Comparison of ENCODE assay signal across 8 cellular contexts in genomic region chr2:27249891-27250651, GRCh38. TPM values are rescaled to one million over a fixed set of nuclear protein-coding genes. Genes with fewer than 3 reads are reported as not detected.
DNase-seq lines count a peak whose midpoint lies in the region; ATAC-seq, FAIRE-seq and TF ChIP-seq lines count a peak whose summit lies in the region.

No MANE protein-coding gene starts in this region.

- POLR2A ChIA-PET in HEK293T (lab: Yijun Ruan, JAX) (interaction anchor here (1.0 to 2.2 kb wide), 4 partner anchors 16 to 34 kb away, joined by 3 to 7 read pairs (median 4); partner anchors contain the start of gene TRIM54), SK-N-SH (lab: Yijun Ruan, JAX) (no interaction called here)

- H3K9ac ChIP-seq in SK-N-SH (no peak overlapping the region), keratinocyte (ENCODE audit: control insufficient read depth, extremely low read depth, insufficient read depth, low read length) (no peak overlapping the region)

- H3K36me3 ChIP-seq in SK-N-SH (replicated peaks in 1 of 2; ENCODE audit: control insufficient read depth in 1 of 2, insufficient read depth in 2 of 2, low read length in 1 of 2) = peaks cover 0 to 3% of the 10 kb centered on the region in 2 experiments
- H3K36me3 ChIP-seq in keratinocyte (ENCODE audit: control insufficient read depth in 2 of 2, extremely low read depth in 1 of 2, insufficient read depth in 2 of 2, low read length in 2 of 2) = peaks cover 0 to 2% of the 10 kb centered on the region in 2 experiments

- CTCF ChIA-PET in HEK293T (lab: Yijun Ruan, JAX) (interaction anchor here (0.8 to 2.6 kb wide), 8 partner anchors 14 to 52 kb away, joined by 3 to 10 read pairs (median 6); partner anchors contain the start of gene TRIM54), SK-N-SH (lab: Yijun Ruan, JAX) (interaction anchor here (0.6 to 10.8 kb wide), 17 partner anchors 9 to 691 kb away, joined by 3 to 133 read pairs (median 7); partner anchors contain the start of genes SLC30A3 and TRIM54)

- dilution Hi-C loops in keratinocyte (cut with MboI; ENCODE audit: extremely low pct_ligation_motif_present, low sequenced_read_pairs) = no loop called here

- no peaks in the 10 kb centered on the region for H3K9me3 Mint-ChIP-seq in CD14-positive monocyte

- H3K9me2 ChIP-seq in SK-N-SH = no peaks in the 10 kb centered on the region

- ATAC-seq in HG03460 (IDR thresholded peaks at IDR 0.05; ENCODE audit: unreplicated experiment) (no peak), HG02571 (IDR thresholded peaks at IDR 0.05; ENCODE audit: unreplicated experiment) (no peak)

- H3K27ac Mint-ChIP-seq in CD14-positive monocyte = peak overlapping the region in 1 of 7 donors; percentile 38

- intact Hi-C loops in CD14-positive monocyte (cut with micrococcal nuclease) = no loop called here

- in situ Hi-C loops in astrocyte of the spinal cord (cut with HindIII; ENCODE audit: low sequenced_read_pairs) = loop anchor here (25.0 kb wide), 1 partner anchor 138 kb away; the partner anchor contains the start of genes ABHD1 and CGREF1

- H3F3A ChIP-seq in SK-N-SH (replicated peaks; ENCODE audit: insufficient read depth) = peaks cover 5% of the 10 kb centered on the region

- peak overlapping the region; percentile 1; the same call in 1 of the 2 replicates for H3K4me2 ChIP-seq in SK-N-SH
- no peak overlapping the region for H3K4me2 ChIP-seq in keratinocyte (ENCODE audit: control insufficient read depth, extremely low read depth, insufficient read depth, low read depth, low read length)

- TF ChIP-seq CTCF in CD14-positive monocyte (IDR thresholded peaks at IDR 0.05) (peak; percentile 69), SK-N-SH (IDR thresholded peaks at IDR 0.05) (peak; percentile 66), astrocyte of the spinal cord (IDR thresholded peaks at IDR 0.05; ENCODE audit: low read depth, low read length) (peak; percentile 80), keratinocyte (optimal IDR thresholded peaks at IDR 0.05 in 1 of 3, IDR thresholded peaks at IDR 0.05 in 1 of 3, conservative IDR thresholded peaks at IDR 0.05 in 1 of 3; ENCODE audit: extremely low read depth in 1 of 3, insufficient read depth in 2 of 3, low read length in 3 of 3) (peak; percentile 56 to 89 (median 82))

- H3K9me3 ChIP-seq in SK-N-SH = no peaks in the 10 kb centered on the region
- no peaks in the 10 kb centered on the region for H3K9me3 ChIP-seq in keratinocyte (ENCODE audit: control insufficient read depth, low read depth, low read length)

- H3K4me3 ChIP-seq in SK-N-SH (ENCODE audit: low read depth in 2 of 2, low read length in 1 of 2) (no peak overlapping the region; a peak in 1 of 4 replicates), astrocyte of the spinal cord (ENCODE audit: low read depth, low read length) (no peak overlapping the region), keratinocyte (ENCODE audit: control insufficient read depth in 2 of 3, extremely low read depth in 1 of 3, insufficient read depth in 2 of 3, low read depth in 1 of 3, low read length in 3 of 3) (no peak overlapping the region)

- H3K27me3 ChIP-seq in SK-N-SH (ENCODE audit: insufficient read depth) = no peaks in the 10 kb centered on the region
- peaks cover 14% of the 10 kb centered on the region for H3K27me3 ChIP-seq in keratinocyte (ENCODE audit: control insufficient read depth, extremely low read depth, insufficient read depth, low read length)

- H3K27ac ChIP-seq in SK-N-SH (ENCODE audit: low read depth in 2 of 2, low read length in 1 of 2) (no peak overlapping the region), keratinocyte (ENCODE audit: control insufficient read depth, insufficient read depth, low read length) (no peak overlapping the region)

- peak; percentile 74 for TF ChIP-seq RAD21 in SK-N-SH (IDR thresholded peaks at IDR 0.05; ENCODE audit: low read length)

- peaks cover 10 to 33% (median 22%) of the 10 kb centered on the region in 3 donors for H3K27me3 Mint-ChIP-seq in CD14-positive monocyte (ENCODE audit: low read depth in 3 of 3)

- H2AFZ ChIP-seq in SK-N-SH (ENCODE audit: low read depth) = no peak overlapping the region
- H2AFZ ChIP-seq in keratinocyte (ENCODE audit: control insufficient read depth, low read length) = no peak overlapping the region

- H3K4me1 Mint-ChIP-seq in CD14-positive monocyte = peaks cover 3% of the 10 kb centered on the region

- H3K79me2 ChIP-seq in SK-N-SH (ENCODE audit: insufficient read depth) (no peaks in the 10 kb centered on the region), keratinocyte (ENCODE audit: control insufficient read depth, insufficient read depth, low read length) (no peaks in the 10 kb centered on the region)

- 73% methylated on average over 19 of the region's 22 CpGs for WGBS in SK-N-SH (ENCODE audit: low lambda C conversion rate)

- no peaks in the 10 kb centered on the region for H4K20me1 ChIP-seq in SK-N-SH (ENCODE audit: insufficient read depth)
- no peaks in the 10 kb centered on the region for H4K20me1 ChIP-seq in keratinocyte (ENCODE audit: control insufficient read depth, extremely low read depth, insufficient read depth, low read length)

- FAIRE-seq in keratinocyte (lab: Jason Lieb, UNC) = no peak

- DNase-seq in CD14-positive monocyte (ENCODE audit: low spot score) (no peak), HEK293T (ENCODE audit: extremely low spot score) (peak; percentile 82), SK-N-SH (peak; percentile 87), astrocyte of the spinal cord (ENCODE audit: low read depth, low spot score) (peak; percentile 13), keratinocyte (ENCODE audit: low read depth, low spot score) (no peak)
- peak; percentile 50 to 55 for DNase-seq in stimulated activated CD4-positive, alpha-beta T cell treated with anti-CD3 and anti-CD28 coated beads, Interleukin-4, amount 100 ng/mL, for 48 hours (ENCODE audit: low read depth in 2 of 2)

- H3K9me1 ChIP-seq in keratinocyte (ENCODE audit: control insufficient read depth, extremely low read depth, insufficient read depth, low read length) = no peaks in the 10 kb centered on the region

- TF ChIP-seq EP300 in SK-N-SH (IDR thresholded peaks at IDR 0.05; ENCODE audit: borderline replicate concordance in 1 of 2, low read depth in 1 of 2, low read length in 1 of 2) = no peak

- H3K4me1 ChIP-seq in SK-N-SH (ENCODE audit: control insufficient read depth in 1 of 2, insufficient read depth in 2 of 2, low read depth in 1 of 2, low read length in 1 of 2) (peaks cover 5 to 12% of the 10 kb centered on the region in 2 experiments; a peak in 3 of 4 replicates), keratinocyte (ENCODE audit: control insufficient read depth, extremely low read depth, insufficient read depth, low read length) (no peaks in the 10 kb centered on the region)

- H3K36me3 Mint-ChIP-seq in CD14-positive monocyte = no peaks in the 10 kb centered on the region

- peak overlapping the region in 1 of 2 donors; percentile 26 for H3K4me3 Mint-ChIP-seq in CD14-positive monocyte

RNA-seq across cellular contexts. Expression of gene SLC30A3, which starts 12.8 kb away (rescaled TPM):
- polyA plus RNA-seq in CD14-positive monocyte (not detected), SK-N-SH (2012; rRNA removed) (0.68 and 1.1 TPM in 2 replicates), keratinocyte (not detected in 3 replicates)
- 0.36 and 0.41 TPM in 2 replicates for polyA plus RNA-seq in SK-N-SH (2012; cell fraction: cytosol; rRNA removed)
- polyA plus RNA-seq in SK-N-SH (2012; cell fraction: nucleus; rRNA removed) = 1.4 and 1.5 TPM in 2 replicates
- not detected for polyA plus RNA-seq in keratinocyte (2011; ENCODE audit: low read depth)
- 0.05 TPM in 1 of 2 replicates, not detected in the other for polyA plus RNA-seq in keratinocyte (2011; cell fraction: cytosol; rRNA removed)
- not detected in 2 replicates for polyA plus RNA-seq in keratinocyte (2011; cell fraction: nucleus; rRNA removed)
- polyA plus RNA-seq in keratinocyte (2012; ENCODE audit: low replicate concordance) = not detected in 2 replicates
- not detected in 3 replicates for polyA minus RNA-seq in keratinocyte
- not detected for polyA minus RNA-seq in keratinocyte (2011; cell fraction: cytosol; rRNA and poly(A)+ RNA removed)
- not detected in 2 replicates for polyA minus RNA-seq in keratinocyte (2011; cell fraction: nucleus; rRNA and poly(A)+ RNA removed)

RNA-seq across cellular contexts. Expression of gene DNAJC5G, which starts 25.2 kb away (rescaled TPM):
- polyA plus RNA-seq in CD14-positive monocyte = not detected
- 0.18 TPM in 1 of 2 replicates, not detected in the other for polyA plus RNA-seq in SK-N-SH (2012; rRNA removed)
- polyA plus RNA-seq in SK-N-SH (2012; cell fraction: cytosol; rRNA removed) = not detected in 2 replicates
- 0.11 and 0.13 TPM in 2 replicates for polyA plus RNA-seq in SK-N-SH (2012; cell fraction: nucleus; rRNA removed)
- polyA plus RNA-seq in keratinocyte = not detected in 3 replicates
- polyA plus RNA-seq in keratinocyte (2011; ENCODE audit: low read depth) = not detected
- not detected in 2 replicates for polyA plus RNA-seq in keratinocyte (2011; cell fraction: cytosol; rRNA removed)
- polyA plus RNA-seq in keratinocyte (2011; cell fraction: nucleus; rRNA removed) = not detected in 2 replicates
- not detected in 2 replicates for polyA plus RNA-seq in keratinocyte (2012; ENCODE audit: low replicate concordance)
- not detected in 3 replicates for polyA minus RNA-seq in keratinocyte
- polyA minus RNA-seq in keratinocyte (2011; cell fraction: cytosol; rRNA and poly(A)+ RNA removed) = not detected
- polyA minus RNA-seq in keratinocyte (2011; cell fraction: nucleus; rRNA and poly(A)+ RNA removed) = not detected in 2 replicates

RNA-seq across cellular contexts. Expression of gene TRIM54, which starts 32.2 kb away (rescaled TPM):
- polyA plus RNA-seq in CD14-positive monocyte (not detected), SK-N-SH (2012; rRNA removed) (0.28 and 0.36 TPM in 2 replicates), keratinocyte (not detected in 3 replicates)
- polyA plus RNA-seq in SK-N-SH (2012; cell fraction: cytosol; rRNA removed) = 0.13 and 0.22 TPM in 2 replicates
- polyA plus RNA-seq in SK-N-SH (2012; cell fraction: nucleus; rRNA removed) = 0.63 and 0.81 TPM in 2 replicates
- polyA plus RNA-seq in keratinocyte (2011; ENCODE audit: low read depth) = not detected
- polyA plus RNA-seq in keratinocyte (2011; cell fraction: cytosol; rRNA removed) = not detected in 2 replicates
- polyA plus RNA-seq in keratinocyte (2011; cell fraction: nucleus; rRNA removed) = not detected in 2 replicates
- polyA plus RNA-seq in keratinocyte (2012; ENCODE audit: low replicate concordance) = not detected in 2 replicates
- not detected in 3 replicates for polyA minus RNA-seq in keratinocyte
- not detected for polyA minus RNA-seq in keratinocyte (2011; cell fraction: cytosol; rRNA and poly(A)+ RNA removed)
- not detected in 2 replicates for polyA minus RNA-seq in keratinocyte (2011; cell fraction: nucleus; rRNA and poly(A)+ RNA removed)

RNA-seq across cellular contexts. Expression of gene CAD, which starts 32.9 kb away (rescaled TPM):
- polyA plus RNA-seq in CD14-positive monocyte (1 to 10 TPM in 1 of 2 donors, under 1 TPM in 1; 0.71 to 1.7 TPM), SK-N-SH (2012; rRNA removed) (29.3 and 47.6 TPM in 2 replicates), keratinocyte (17.1 to 33.3 TPM (median 21.0 TPM) in 3 replicates)
- polyA plus RNA-seq in SK-N-SH (2012; cell fraction: cytosol; rRNA removed) = 10.9 and 19.6 TPM in 2 replicates
- 120 and 198 TPM in 2 replicates for polyA plus RNA-seq in SK-N-SH (2012; cell fraction: nucleus; rRNA removed)
- 8.8 TPM for polyA plus RNA-seq in keratinocyte (2011; ENCODE audit: low read depth)
- 12.9 and 20.6 TPM in 2 replicates for polyA plus RNA-seq in keratinocyte (2011; cell fraction: cytosol; rRNA removed)
- 72.3 and 76.6 TPM in 2 replicates for polyA plus RNA-seq in keratinocyte (2011; cell fraction: nucleus; rRNA removed)
- polyA plus RNA-seq in keratinocyte (2012; ENCODE audit: low replicate concordance) = 16.3 and 37.6 TPM in 2 replicates
- polyA minus RNA-seq in keratinocyte = 94.8 to 357 TPM (median 115 TPM) in 3 replicates
- 59.5 TPM for polyA minus RNA-seq in keratinocyte (2011; cell fraction: cytosol; rRNA and poly(A)+ RNA removed)
- 106 and 132 TPM in 2 replicates for polyA minus RNA-seq in keratinocyte (2011; cell fraction: nucleus; rRNA and poly(A)+ RNA removed)

RNA-seq across cellular contexts. Expression of gene SLC5A6, which starts 38.0 kb away (rescaled TPM):
- 10 to 100 TPM in 1 of 2 donors, 1 to 10 TPM in 1; 8.1 to 10.2 TPM for polyA plus RNA-seq in CD14-positive monocyte
- 75.7 and 85.0 TPM in 2 replicates for polyA plus RNA-seq in SK-N-SH (2012; rRNA removed)
- polyA plus RNA-seq in SK-N-SH (2012; cell fraction: cytosol; rRNA removed) = 29.5 and 43.5 TPM in 2 replicates
- polyA plus RNA-seq in SK-N-SH (2012; cell fraction: nucleus; rRNA removed) = 247 and 249 TPM in 2 replicates
- 55.1 to 72.3 TPM (median 60.4 TPM) in 3 replicates for polyA plus RNA-seq in keratinocyte
- polyA plus RNA-seq in keratinocyte (2011; ENCODE audit: low read depth) = 9.9 TPM
- polyA plus RNA-seq in keratinocyte (2011; cell fraction: cytosol; rRNA removed) = 32.6 and 33.3 TPM in 2 replicates
- 160 and 178 TPM in 2 replicates for polyA plus RNA-seq in keratinocyte (2011; cell fraction: nucleus; rRNA removed)
- 27.6 and 46.1 TPM in 2 replicates for polyA plus RNA-seq in keratinocyte (2012; ENCODE audit: low replicate concordance)
- polyA minus RNA-seq in keratinocyte = 81.9 to 162 TPM (median 106 TPM) in 3 replicates
- polyA minus RNA-seq in keratinocyte (2011; cell fraction: cytosol; rRNA and poly(A)+ RNA removed) = 51.2 TPM
- 98.0 and 120 TPM in 2 replicates for polyA minus RNA-seq in keratinocyte (2011; cell fraction: nucleus; rRNA and poly(A)+ RNA removed)

Comparison
In these comparisons a context has a peak if more than half of its experiments do, and no peak if none do; other contexts are left out.
1. DNase-seq: peak in HEK293T (single experiment), SK-N-SH (single experiment), astrocyte of the spinal cord (single experiment) and stimulated activated CD4-positive, alpha-beta T cell treated with anti-CD3 and anti-CD28 coated beads, Interleukin-4, amount 100 ng/mL, for 48 hours (2 of 2); none in CD14-positive monocyte (single experiment) and keratinocyte (single experiment).
2. Peak in every context shown above with its lines, with median percentiles within 50 percentile points of each other: CTCF ChIP-seq.